In the genomic region with DNA sequence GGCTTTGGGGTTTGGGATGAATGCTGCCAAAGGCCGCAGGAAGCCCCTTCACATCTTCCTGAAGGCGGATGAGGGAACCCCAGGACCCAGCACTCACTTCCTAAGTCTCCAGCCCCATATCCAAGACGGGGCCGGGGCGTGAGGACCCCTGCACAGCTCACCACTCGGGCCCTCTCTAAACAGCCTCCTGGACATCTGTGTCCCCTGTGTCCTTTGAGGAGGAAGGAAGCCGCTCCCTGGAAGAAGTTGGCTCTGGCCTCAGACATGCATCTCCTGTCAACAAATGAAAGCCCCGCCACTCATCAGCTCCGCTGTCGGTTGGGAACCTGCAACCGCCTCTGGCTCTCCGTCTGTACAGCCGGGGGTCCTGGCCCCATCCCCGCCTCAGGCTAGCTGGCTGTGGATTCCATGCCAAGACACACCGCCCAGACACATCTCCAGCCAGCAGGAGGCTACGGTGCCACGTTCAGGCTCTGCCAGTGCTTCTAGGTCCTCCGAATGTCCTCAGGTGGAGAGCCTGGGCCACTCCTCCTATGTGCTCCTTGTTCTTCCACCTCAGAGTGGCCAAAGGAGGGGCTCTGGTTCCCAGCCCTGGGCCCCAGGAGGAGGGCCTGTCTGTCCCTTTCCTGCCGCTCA, we compare ENCODE assay signal across 9 cellular contexts.
DNase-seq lines count a peak whose midpoint lies in the region; ATAC-seq and TF ChIP-seq lines count a peak whose summit lies in the region.
"Had no signal": no experiment of that assay in that cellular context is flagged by ENCODE, and none has a peak within 500 bp of the region (broad histone marks: within the 10 kb centered on the region; RNA-seq: fewer than 3 reads in every experiment).

No MANE protein-coding gene starts in this region.

- no peak overlapping the region for H3K4me3 Mint-ChIP-seq in activated CD8-positive, alpha-beta memory T cell treated with anti-CD3 and anti-CD28 coated beads, Interleukin-2, amount 10 ng/mL, durations not matched to agents 7 days and 5 days

- CTCF ChIA-PET in activated CD8-positive, alpha-beta memory T cell treated with anti-CD3 and anti-CD28 coated beads, Interleukin-2, amount 10 ng/mL, durations not matched to agents 7 days and 5 days (lab: Charles Lee), result no interaction called here

- in situ Hi-C loops in brain microvascular endothelial cell (cut with HindIII; ENCODE audit: low pct_ligation_motif_present, low sequenced_read_pairs), result no loop called here

- H3K4me3 ChIP-seq in brain microvascular endothelial cell (ENCODE audit: low read depth, low read length), result no peak overlapping the region
- no peak overlapping the region for H3K4me3 ChIP-seq in tibial nerve

- WGBS in tibial nerve, 2 donors, result 72 to 75% methylated on average over 15 of the region's 19 CpGs

- peaks cover 27% of the 10 kb centered on the region for H3K4me1 Mint-ChIP-seq in activated CD8-positive, alpha-beta memory T cell treated with anti-CD3 and anti-CD28 coated beads, Interleukin-2, amount 10 ng/mL, durations not matched to agents 7 days and 5 days

- H3K27ac ChIP-seq in brain microvascular endothelial cell (peak overlapping the region; percentile 32), tibial nerve (peak overlapping the region in 3 of 4 donors; percentile 19 to 78 (median 74))

- H3K27ac Mint-ChIP-seq in activated CD8-positive, alpha-beta memory T cell treated with anti-CD3 and anti-CD28 coated beads, Interleukin-2, amount 10 ng/mL, durations not matched to agents 7 days and 5 days, result no peak overlapping the region

- no peak for ATAC-seq in activated CD8-positive, alpha-beta memory T cell treated with anti-CD3 and anti-CD28 coated beads, Interleukin-2, amount 10 ng/mL, durations not matched to agents 7 days and 5 days
- ATAC-seq in left lobe of liver (peak; percentile 29), GM18868 (IDR thresholded peaks at IDR 0.05; ENCODE audit: unreplicated experiment) (no peak)

- no peak for TF ChIP-seq EP300 in tibial nerve (IDR thresholded peaks at IDR 0.05)

- H3K27me3 Mint-ChIP-seq in activated CD8-positive, alpha-beta memory T cell treated with anti-CD3 and anti-CD28 coated beads, Interleukin-2, amount 10 ng/mL, durations not matched to agents 7 days and 5 days, result peaks cover 12% of the 10 kb centered on the region

- no peaks in the 10 kb centered on the region for H3K9me3 ChIP-seq in tibial nerve

- TF ChIP-seq CTCF in brain microvascular endothelial cell (IDR thresholded peaks at IDR 0.05; ENCODE audit: low read depth, low read length, missing control alignments) (peak; percentile 44), tibial nerve (IDR thresholded peaks at IDR 0.05) (no peak)

- no peaks in the 10 kb centered on the region for H3K9me3 Mint-ChIP-seq in activated CD8-positive, alpha-beta memory T cell treated with anti-CD3 and anti-CD28 coated beads, Interleukin-2, amount 10 ng/mL, durations not matched to agents 7 days and 5 days (ENCODE audit: low read depth)

- no peak for TF ChIP-seq POLR2A in tibial nerve (IDR thresholded peaks at IDR 0.05)

- no peaks in the 10 kb centered on the region for H3K27me3 ChIP-seq in brain microvascular endothelial cell (replicated peaks)
- no peaks in the 10 kb centered on the region for H3K27me3 ChIP-seq in tibial nerve

- no peaks in the 10 kb centered on the region for H3K36me3 Mint-ChIP-seq in activated CD8-positive, alpha-beta memory T cell treated with anti-CD3 and anti-CD28 coated beads, Interleukin-2, amount 10 ng/mL, durations not matched to agents 7 days and 5 days

- peaks cover 0 to 13% (median 0%) of the 10 kb centered on the region in 4 donors for H3K4me1 ChIP-seq in tibial nerve

- DNase-seq in activated CD8-positive, alpha-beta memory T cell treated with anti-CD3 and anti-CD28 coated beads for 24 hours, result peak; percentile 68
- DNase-seq in activated CD8-positive, alpha-beta memory T cell treated with anti-CD3 and anti-CD28 coated beads, Interleukin-2, amount 10 ng/mL, durations not matched to agents 7 days and 5 days, result no peak
- DNase-seq in brain microvascular endothelial cell (no peak), left lobe of liver (ENCODE audit: low spot score) (no peak), tibial nerve (ENCODE audit: low spot score in 2 of 2) (no peak), NCI-H2227 (lab: John Stamatoyannopoulos, UW; ENCODE audit: unreplicated experiment) (no peak), inferior parietal cortex (ENCODE audit: extremely low spot score) (no peak)
- DNase-seq: NCI-H524 treated with DMSO at 0.1 percent for 48 hours had no signal

- H3K36me3 ChIP-seq in brain microvascular endothelial cell (replicated peaks) (no peaks in the 10 kb centered on the region), tibial nerve (no peaks in the 10 kb centered on the region)
